In genomic region chrX:149074429-149074828, GRCh38 we compare ENCODE assay signal across 8 cellular contexts.
A peak's percentile ranks its signal among the peaks of the same experiment; 100 is the strongest.
DNase-seq lines count a peak whose midpoint lies in the region; ATAC-seq and TF ChIP-seq lines count a peak whose summit lies in the region.

No MANE protein-coding gene starts in this region.

- H3K27ac ChIP-seq in cardiac muscle cell (no peak overlapping the region), substantia nigra (ENCODE audit: low read depth, low read length, poor library complexity, severe bottlenecking) (no peak overlapping the region)

- DNase-seq in AML-193 (lab: John Stamatoyannopoulos, UW) (peak; percentile 3 to 19), MV-4-11 (lab: John Stamatoyannopoulos, UW) (peak; percentile 1), cardiac muscle cell (ENCODE audit: low read depth in 1 of 2, low spot score in 1 of 2) (peak; percentile 38 to 86), ecto neural progenitor cell (ENCODE audit: low spot score) (no peak), midbrain (lab: John Stamatoyannopoulos, UW) (no peak), substantia nigra (lab: John Stamatoyannopoulos, UW) (no peak)

- no peaks in the 10 kb centered on the region for H3K4me1 ChIP-seq in cardiac muscle cell (ENCODE audit: low read depth)

- no peaks in the 10 kb centered on the region for H3K27me3 ChIP-seq in cardiac muscle cell

- no peak for TF ChIP-seq CTCF in cardiac muscle cell (IDR thresholded peaks at IDR 0.05; ENCODE audit: low read depth, low read length)

- no peak overlapping the region for H3K4me3 ChIP-seq in cardiac muscle cell

- ATAC-seq in GM18870 (IDR thresholded peaks at IDR 0.05; ENCODE audit: unreplicated experiment) (peak; percentile 62), GM18502 (IDR thresholded peaks at IDR 0.05; ENCODE audit: poor library complexity, unreplicated experiment) (no peak)

- no peaks in the 10 kb centered on the region for H3K9me3 ChIP-seq in cardiac muscle cell (ENCODE audit: low read depth)

- H3K36me3 ChIP-seq in cardiac muscle cell = no peaks in the 10 kb centered on the region

Comparison
In these comparisons a context has a peak if more than half of its experiments do, and no peak if none do; other contexts are left out.
1. DNase-seq: peak in AML-193 (2 of 2), MV-4-11 (single experiment) and cardiac muscle cell (2 of 2); none in ecto neural progenitor cell (single experiment), midbrain (single experiment) and substantia nigra (0 of 49).